Comparison of ENCODE assay signal across 23 cellular contexts in genomic region chr2:192775011-192775410, GRCh38.
"Had no signal": no experiment of that assay in that cellular context is flagged by ENCODE, and none has a peak within 500 bp of the region (broad histone marks: within the 10 kb centered on the region; RNA-seq: fewer than 3 reads in every experiment).

No MANE protein-coding gene starts in this region.

- H3K4me3 Mint-ChIP-seq: stimulated activated effector memory CD8-positive, alpha-beta T cell treated with anti-CD3 and anti-CD28 coated beads, Interleukin-12 subunit alpha, Interleukin-12 subunit beta, amount 100 ng/mL, for 72 hours; stimulated activated memory B cell treated with anti-CD40 and anti-IgM and Interleukin-4, amounts not matched to agents 10 μg/mL and 1 μg/mL and 100 μg/mL, for 72 hours; stimulated activated naive B cell treated with anti-CD40 and anti-IgM and Interleukin-4, amounts not matched to agents 10 μg/mL and 1 μg/mL and 100 μg/mL, for 72 hours; stimulated activated naive CD8-positive, alpha-beta T cell treated with anti-CD3 and anti-CD28 coated beads, Interleukin-15, amount 100 ng/mL, for 72 hours; stimulated activated naive CD8-positive, alpha-beta T cell treated with anti-CD3 and anti-CD28 coated beads, Interleukin-15, Interleukin-2, amounts not matched to agents 100 ng/mL and 50 ng/mL, for 24 hours; type B pancreatic cell had no signal

- ATAC-seq: stimulated activated effector memory CD8-positive, alpha-beta T cell treated with anti-CD3 and anti-CD28 coated beads, Interleukin-12 subunit alpha, Interleukin-12 subunit beta, amount 100 ng/mL, for 72 hours; stimulated activated memory B cell treated with anti-CD40 and anti-IgM and Interleukin-4, amounts not matched to agents 10 μg/mL and 1 μg/mL and 100 μg/mL, for 72 hours; stimulated activated naive B cell treated with anti-CD40 and anti-IgM and Interleukin-4, amounts not matched to agents 10 μg/mL and 1 μg/mL and 100 μg/mL, for 72 hours; stimulated activated naive CD8-positive, alpha-beta T cell treated with anti-CD3 and anti-CD28 coated beads, Interleukin-15, amount 100 ng/mL, for 72 hours; stimulated activated naive CD8-positive, alpha-beta T cell treated with anti-CD3 and anti-CD28 coated beads, Interleukin-15, Interleukin-2, amounts not matched to agents 100 U/mL and 50 U/mL, for 24 hours; upper lobe of right lung had no signal

- H3K4me1 Mint-ChIP-seq: stimulated activated effector memory CD8-positive, alpha-beta T cell treated with anti-CD3 and anti-CD28 coated beads, Interleukin-12 subunit alpha, Interleukin-12 subunit beta, amount 100 ng/mL, for 72 hours; stimulated activated memory B cell treated with anti-CD40 and anti-IgM and Interleukin-4, amounts not matched to agents 10 μg/mL and 1 μg/mL and 100 μg/mL, for 72 hours; stimulated activated naive B cell treated with anti-CD40 and anti-IgM and Interleukin-4, amounts not matched to agents 10 μg/mL and 1 μg/mL and 100 μg/mL, for 72 hours; stimulated activated naive CD8-positive, alpha-beta T cell treated with anti-CD3 and anti-CD28 coated beads, Interleukin-15, amount 100 ng/mL, for 72 hours had no signal

- H3K9me3 Mint-ChIP-seq: stimulated activated memory B cell treated with anti-CD40 and anti-IgM and Interleukin-4, amounts not matched to agents 10 μg/mL and 1 μg/mL and 100 μg/mL, for 72 hours; stimulated activated naive B cell treated with anti-CD40 and anti-IgM and Interleukin-4, amounts not matched to agents 10 μg/mL and 1 μg/mL and 100 μg/mL, for 72 hours; stimulated activated naive CD8-positive, alpha-beta T cell treated with anti-CD3 and anti-CD28 coated beads, Interleukin-15, amount 100 ng/mL, for 72 hours; type B pancreatic cell had no signal

- H3K36me3 Mint-ChIP-seq: stimulated activated effector memory CD8-positive, alpha-beta T cell treated with anti-CD3 and anti-CD28 coated beads, Interleukin-12 subunit alpha, Interleukin-12 subunit beta, amount 100 ng/mL, for 72 hours; stimulated activated memory B cell treated with anti-CD40 and anti-IgM and Interleukin-4, amounts not matched to agents 10 μg/mL and 1 μg/mL and 100 μg/mL, for 72 hours; stimulated activated naive B cell treated with anti-CD40 and anti-IgM and Interleukin-4, amounts not matched to agents 10 μg/mL and 1 μg/mL and 100 μg/mL, for 72 hours; type B pancreatic cell had no signal

- DNase-seq: stimulated activated CD4-positive, alpha-beta T cell treated with anti-CD3 and anti-CD28 coated beads, Interleukin-2, amount 100 ng/mL, for 48 hours; stimulated activated CD4-positive, alpha-beta T cell treated with anti-CD3 and anti-CD28 coated beads, Interleukin-4, amount 100 ng/mL, for 1 hour; stimulated activated CD4-positive, alpha-beta T cell treated with anti-CD3 and anti-CD28 coated beads, Interleukin-4, amount 100 ng/mL, for 24 hours; stimulated activated CD4-positive, alpha-beta T cell treated with anti-CD3 and anti-CD28 coated beads, Interleukin-4, amount 100 ng/mL, for 4 hours; stimulated activated CD8-positive, alpha-beta memory T cell treated with anti-CD3 and anti-CD28 coated beads, Interleukin-4, amount 100 ng/mL, for 48 hours; stimulated activated naive B cell treated with anti-CD40 and anti-IgM and Interleukin-4, amounts not matched to agents 10 μg/mL and 1 μg/mL and 100 μg/mL, for 72 hours; stimulated activated naive CD4-positive, alpha-beta T cell; stimulated activated naive CD4-positive, alpha-beta T cell treated with Interleukin-2 at 50 U/mL for 16 hours; stimulated activated naive CD8-positive, alpha-beta T cell treated with anti-CD3 and anti-CD28 coated beads, Interleukin-15, amount 100 ng/mL, for 72 hours; stimulated activated naive CD8-positive, alpha-beta T cell treated with anti-CD3 and anti-CD28 coated beads, Interleukin-15, Interleukin-2, amounts not matched to agents 100 U/mL and 50 U/mL, for 24 hours; stomach; testis; thyroid gland; tibial artery; transverse colon; trophoblast cell; upper lobe of left lung; upper lobe of right lung; uterus had no signal

- H3K27ac Mint-ChIP-seq: stimulated activated effector memory CD8-positive, alpha-beta T cell treated with anti-CD3 and anti-CD28 coated beads, Interleukin-12 subunit alpha, Interleukin-12 subunit beta, amount 100 ng/mL, for 72 hours; stimulated activated memory B cell treated with anti-CD40 and anti-IgM and Interleukin-4, amounts not matched to agents 10 μg/mL and 1 μg/mL and 100 μg/mL, for 72 hours; stimulated activated naive B cell treated with anti-CD40 and anti-IgM and Interleukin-4, amounts not matched to agents 10 μg/mL and 1 μg/mL and 100 μg/mL, for 72 hours; stimulated activated naive CD8-positive, alpha-beta T cell treated with anti-CD3 and anti-CD28 coated beads, Interleukin-15, amount 100 ng/mL, for 72 hours; stimulated activated naive CD8-positive, alpha-beta T cell treated with anti-CD3 and anti-CD28 coated beads, Interleukin-15, Interleukin-2, amounts not matched to agents 100 ng/mL and 50 ng/mL, for 24 hours; type B pancreatic cell had no signal

- H3K27me3 Mint-ChIP-seq: stimulated activated memory B cell treated with anti-CD40 and anti-IgM and Interleukin-4, amounts not matched to agents 10 μg/mL and 1 μg/mL and 100 μg/mL, for 72 hours; stimulated activated naive B cell treated with anti-CD40 and anti-IgM and Interleukin-4, amounts not matched to agents 10 μg/mL and 1 μg/mL and 100 μg/mL, for 72 hours; stimulated activated naive CD8-positive, alpha-beta T cell treated with anti-CD3 and anti-CD28 coated beads, Interleukin-15, amount 100 ng/mL, for 72 hours; stimulated activated naive CD8-positive, alpha-beta T cell treated with anti-CD3 and anti-CD28 coated beads, Interleukin-15, Interleukin-2, amounts not matched to agents 100 ng/mL and 50 ng/mL, for 24 hours; type B pancreatic cell had no signal
